ENCODE assay signal across 12 cellular contexts in the genomic region with DNA sequence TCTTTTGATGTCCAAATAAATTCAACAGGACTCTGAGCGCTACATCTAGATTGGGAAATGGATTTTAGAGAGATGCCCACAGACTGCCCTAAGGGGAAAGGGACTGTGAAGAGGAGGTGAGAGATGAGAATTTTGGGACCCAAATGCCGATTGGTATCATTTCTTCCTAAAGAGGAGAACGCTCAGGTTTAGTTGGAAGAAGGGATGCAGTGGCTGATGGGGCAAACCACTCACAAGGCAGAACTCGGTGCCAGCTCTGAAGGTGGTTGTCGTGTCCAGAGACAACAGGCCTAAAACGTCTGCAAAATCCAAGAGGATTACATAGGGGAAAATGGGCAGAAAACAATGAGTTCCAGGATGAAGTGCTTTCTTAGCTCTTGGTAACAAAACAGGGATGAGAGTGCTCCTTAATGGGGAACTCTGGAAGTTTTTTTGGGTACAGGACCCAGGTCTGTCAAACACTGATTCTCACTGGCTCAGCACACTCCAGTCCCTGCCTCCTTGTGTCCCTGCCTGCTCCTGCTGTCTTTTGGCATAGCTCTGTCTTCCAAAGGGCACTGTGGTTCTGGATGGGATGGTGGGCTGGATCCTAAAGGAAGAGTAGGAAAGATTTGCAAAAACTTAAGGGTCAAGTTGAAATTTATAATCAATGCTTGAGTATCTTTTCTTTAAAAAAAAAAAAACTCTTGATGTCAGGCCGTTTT. TPM values are rescaled to one million over a fixed set of nuclear protein-coding genes. Genes with fewer than 3 reads are reported as not detected.
DNase-seq lines count a peak whose midpoint lies in the region; ATAC-seq and TF ChIP-seq lines count a peak whose summit lies in the region.
"Had no signal": no experiment of that assay in that cellular context is flagged by ENCODE, and none has a peak within 500 bp of the region (broad histone marks: within the 10 kb centered on the region; RNA-seq: fewer than 3 reads in every experiment).

No MANE protein-coding gene starts in this region.

- 82% methylated on average over 7 of the region's 7 CpGs for WGBS in smooth muscle cell (ENCODE audit: low lambda C conversion rate)

- no peak for TF ChIP-seq POLR2A in uterus (IDR thresholded peaks at IDR 0.05)

- no peak overlapping the region for H2AFZ ChIP-seq in smooth muscle cell (ENCODE audit: low read depth)

- no peak for DNase-seq in T-helper 2 cell treated with Interferon-gamma antibody and Interleukin-4, amounts not matched to agents 5 μg/mL and 100 μg/mL, for 36 hours (ENCODE audit: low spot score)
- DNase-seq in T-helper 2 cell = no peak
- DNase-seq in activated CD8-positive, alpha-beta T cell treated with anti-CD3 and anti-CD28 coated beads, Interleukin-2, amount 10 ng/mL, durations not matched to agents 7 days and 5 days = peak; percentile 19
- no peak for DNase-seq in smooth muscle cell (lab: John Stamatoyannopoulos, UW; ENCODE audit: unreplicated experiment)
- no peak for DNase-seq in colonic mucosa
- no peak for DNase-seq in T1000 (lab: John Stamatoyannopoulos, UW)
- no peak for DNase-seq in uterus
- DNase-seq: 8988T, KBM-7 had no signal

- no peaks in the 10 kb centered on the region for H4K20me1 ChIP-seq in smooth muscle cell (ENCODE audit: low read depth)

- intact Hi-C loops in colonic mucosa (cut with DNase I) (no loop called here), uterus (cut with DNase I; ENCODE audit: low total_unique reads) (no loop called here)

- H3K27ac Mint-ChIP-seq in T-helper 2 cell treated with Interferon-gamma antibody and Interleukin-4, amounts not matched to agents 5 μg/mL and 100 μg/mL, for 36 hours = peak overlapping the region; percentile 80
- H3K27ac Mint-ChIP-seq in activated CD8-positive, alpha-beta T cell treated with anti-CD3 and anti-CD28 coated beads, Interleukin-2, amount 10 ng/mL, durations not matched to agents 7 days and 5 days = peak overlapping the region; percentile 99

- POLR2A ChIA-PET in activated CD8-positive, alpha-beta T cell treated with anti-CD3 and anti-CD28 coated beads, Interleukin-2, amount 10 ng/mL, durations not matched to agents 7 days and 5 days (lab: Charles Lee) = interaction anchor here (0.6 to 2.4 kb wide), 5 partner anchors 14 to 55 kb away, joined by 3 to 28 read pairs (median 10); partner anchors contain the start of gene NEDD9

- H3K79me2 ChIP-seq in smooth muscle cell (ENCODE audit: low read depth) = peaks cover 90% of the 10 kb centered on the region

- H3K4me2 ChIP-seq in smooth muscle cell = peak overlapping the region; percentile 63

- H3K27ac ChIP-seq in iPS-20b (ENCODE audit: low read length) = no peak overlapping the region
- H3K27ac ChIP-seq in smooth muscle cell (ENCODE audit: low read depth) = peak overlapping the region; percentile 99
- H3K27ac ChIP-seq in colonic mucosa = no peak overlapping the region
- peak overlapping the region in 1 of 2 donors; percentile 8 for H3K27ac ChIP-seq in uterus
- H3K27ac ChIP-seq: neutrophil had no signal

- 0 out of 2 replicates have a peak, but pooled peaks cover 4% of the 10 kb centered on the region for H3K36me3 ChIP-seq in iPS-20b (ENCODE audit: insufficient read depth, low read depth, low read length)
- H3K36me3 ChIP-seq in smooth muscle cell (ENCODE audit: low read depth) = peaks cover 4% of the 10 kb centered on the region
- H3K36me3 ChIP-seq in colonic mucosa = no peaks in the 10 kb centered on the region
- no peaks in the 10 kb centered on the region for H3K36me3 ChIP-seq in uterus

- peaks cover 66% of the 10 kb centered on the region for H3K36me3 Mint-ChIP-seq in T-helper 2 cell treated with Interferon-gamma antibody and Interleukin-4, amounts not matched to agents 5 μg/mL and 100 μg/mL, for 36 hours (ENCODE audit: low read depth)
- H3K36me3 Mint-ChIP-seq in activated CD8-positive, alpha-beta T cell treated with anti-CD3 and anti-CD28 coated beads, Interleukin-2, amount 10 ng/mL, durations not matched to agents 7 days and 5 days (ENCODE audit: low read depth) = peaks cover 88% of the 10 kb centered on the region

- no peak for TF ChIP-seq CTCF in smooth muscle cell (IDR thresholded peaks at IDR 0.05; ENCODE audit: borderline replicate concordance, insufficient read depth, poor library complexity, severe bottlenecking)
- TF ChIP-seq CTCF in colonic mucosa (IDR thresholded peaks at IDR 0.05) = no peak
- TF ChIP-seq CTCF in uterus (IDR thresholded peaks at IDR 0.05) = no peak

- peaks cover 21% of the 10 kb centered on the region for H3K4me1 ChIP-seq in iPS-20b (ENCODE audit: insufficient read depth, low read length)
- H3K4me1 ChIP-seq in smooth muscle cell (ENCODE audit: low read depth) = peaks cover 49% of the 10 kb centered on the region
- H3K4me1 ChIP-seq in colonic mucosa = peaks cover 13% of the 10 kb centered on the region
- no peaks in the 10 kb centered on the region for H3K4me1 ChIP-seq in uterus

- peak overlapping the region; percentile 65 for H3K4me3 Mint-ChIP-seq in T-helper 2 cell treated with Interferon-gamma antibody and Interleukin-4, amounts not matched to agents 5 μg/mL and 100 μg/mL, for 36 hours
- H3K4me3 Mint-ChIP-seq in activated CD8-positive, alpha-beta T cell treated with anti-CD3 and anti-CD28 coated beads, Interleukin-2, amount 10 ng/mL, durations not matched to agents 7 days and 5 days = peak overlapping the region; percentile 61

- ATAC-seq in activated CD8-positive, alpha-beta T cell treated with anti-CD3 and anti-CD28 coated beads, Interleukin-2, amount 10 ng/mL, durations not matched to agents 7 days and 5 days = peak; percentile 11

- H3K4me3 ChIP-seq in iPS-20b (ENCODE audit: low read length) (no peak overlapping the region; the same call in 1 of the 2 replicates), smooth muscle cell (no peak overlapping the region), colonic mucosa (no peak overlapping the region), uterus (no peak overlapping the region)
- H3K4me3 ChIP-seq: esophagus muscularis mucosa had no signal

- H3F3A ChIP-seq in smooth muscle cell (ENCODE audit: low read depth) = peaks cover 36% of the 10 kb centered on the region

- H3K27me3 Mint-ChIP-seq in T-helper 2 cell treated with Interferon-gamma antibody and Interleukin-4, amounts not matched to agents 5 μg/mL and 100 μg/mL, for 36 hours (ENCODE audit: low read depth) = no peaks in the 10 kb centered on the region
- H3K27me3 Mint-ChIP-seq in activated CD8-positive, alpha-beta T cell treated with anti-CD3 and anti-CD28 coated beads, Interleukin-2, amount 10 ng/mL, durations not matched to agents 7 days and 5 days (ENCODE audit: low read depth) = no peaks in the 10 kb centered on the region

- H3K27me3 ChIP-seq in iPS-20b (ENCODE audit: insufficient read depth, low read length) = no peaks in the 10 kb centered on the region
- no peaks in the 10 kb centered on the region for H3K27me3 ChIP-seq in smooth muscle cell (ENCODE audit: low read depth)
- H3K27me3 ChIP-seq in colonic mucosa = no peaks in the 10 kb centered on the region
- no peaks in the 10 kb centered on the region for H3K27me3 ChIP-seq in uterus
- H3K27me3 ChIP-seq: neutrophil had no signal

- H3K9me3 ChIP-seq in iPS-20b (ENCODE audit: insufficient read depth, low read depth, low read length) = no peaks in the 10 kb centered on the region
- H3K9me3 ChIP-seq in smooth muscle cell (replicated peaks; ENCODE audit: low read depth) = no peaks in the 10 kb centered on the region
- H3K9me3 ChIP-seq in colonic mucosa = no peaks in the 10 kb centered on the region
- no peaks in the 10 kb centered on the region for H3K9me3 ChIP-seq in uterus
- H3K9me3 ChIP-seq: esophagus muscularis mucosa, neutrophil had no signal

- H3K9ac ChIP-seq in iPS-20b (ENCODE audit: low read depth, low read length) (peak overlapping the region; percentile 37; the same call in 1 of the 2 replicates), smooth muscle cell (ENCODE audit: low read depth) (peak overlapping the region; percentile 48), colonic mucosa (ENCODE audit: low read depth in 2 of 2, low read length in 2 of 2) (peak overlapping the region in 1 of 2 donors; percentile 10)

- CTCF ChIA-PET in activated CD8-positive, alpha-beta T cell treated with anti-CD3 and anti-CD28 coated beads, Interleukin-2, amount 10 ng/mL, durations not matched to agents 7 days and 5 days (lab: Charles Lee) = interaction anchor here (0.8 to 3.5 kb wide), 10 partner anchors 9 to 293 kb away, joined by 3 to 18 read pairs (median 6); partner anchors contain the start of gene NEDD9

- H3K4me1 Mint-ChIP-seq in T-helper 2 cell treated with Interferon-gamma antibody and Interleukin-4, amounts not matched to agents 5 μg/mL and 100 μg/mL, for 36 hours (ENCODE audit: low read depth) = peaks cover 59% of the 10 kb centered on the region
- peaks cover 92% of the 10 kb centered on the region for H3K4me1 Mint-ChIP-seq in activated CD8-positive, alpha-beta T cell treated with anti-CD3 and anti-CD28 coated beads, Interleukin-2, amount 10 ng/mL, durations not matched to agents 7 days and 5 days (ENCODE audit: low read depth)

- H3K9me3 Mint-ChIP-seq in T-helper 2 cell treated with Interferon-gamma antibody and Interleukin-4, amounts not matched to agents 5 μg/mL and 100 μg/mL, for 36 hours = no peaks in the 10 kb centered on the region
- no peaks in the 10 kb centered on the region for H3K9me3 Mint-ChIP-seq in activated CD8-positive, alpha-beta T cell treated with anti-CD3 and anti-CD28 coated beads, Interleukin-2, amount 10 ng/mL, durations not matched to agents 7 days and 5 days (ENCODE audit: insufficient read depth)

RNA-seq across cellular contexts. Expression of gene NEDD9, which starts 29.0 kb away (rescaled TPM):
- 10 to 100 TPM; 64.9 to 69.5 TPM for total RNA-seq in activated CD8-positive, alpha-beta T cell treated with anti-CD3 and anti-CD28 coated beads, Interleukin-2, amount 10 ng/mL, durations not matched to agents 7 days and 5 days
- total RNA-seq in smooth muscle cell (127 and 139 TPM in 2 replicates), colonic mucosa (10 to 100 TPM; 43.4 to 73.1 TPM), uterus (10 to 100 TPM; 36.2 to 99.1 (median 70.2) TPM)
- polyA plus RNA-seq in smooth muscle cell = 75.2 and 85.6 TPM in 2 replicates
